Comparison of ENCODE assay signal across 1 cellular context in the genomic region with DNA sequence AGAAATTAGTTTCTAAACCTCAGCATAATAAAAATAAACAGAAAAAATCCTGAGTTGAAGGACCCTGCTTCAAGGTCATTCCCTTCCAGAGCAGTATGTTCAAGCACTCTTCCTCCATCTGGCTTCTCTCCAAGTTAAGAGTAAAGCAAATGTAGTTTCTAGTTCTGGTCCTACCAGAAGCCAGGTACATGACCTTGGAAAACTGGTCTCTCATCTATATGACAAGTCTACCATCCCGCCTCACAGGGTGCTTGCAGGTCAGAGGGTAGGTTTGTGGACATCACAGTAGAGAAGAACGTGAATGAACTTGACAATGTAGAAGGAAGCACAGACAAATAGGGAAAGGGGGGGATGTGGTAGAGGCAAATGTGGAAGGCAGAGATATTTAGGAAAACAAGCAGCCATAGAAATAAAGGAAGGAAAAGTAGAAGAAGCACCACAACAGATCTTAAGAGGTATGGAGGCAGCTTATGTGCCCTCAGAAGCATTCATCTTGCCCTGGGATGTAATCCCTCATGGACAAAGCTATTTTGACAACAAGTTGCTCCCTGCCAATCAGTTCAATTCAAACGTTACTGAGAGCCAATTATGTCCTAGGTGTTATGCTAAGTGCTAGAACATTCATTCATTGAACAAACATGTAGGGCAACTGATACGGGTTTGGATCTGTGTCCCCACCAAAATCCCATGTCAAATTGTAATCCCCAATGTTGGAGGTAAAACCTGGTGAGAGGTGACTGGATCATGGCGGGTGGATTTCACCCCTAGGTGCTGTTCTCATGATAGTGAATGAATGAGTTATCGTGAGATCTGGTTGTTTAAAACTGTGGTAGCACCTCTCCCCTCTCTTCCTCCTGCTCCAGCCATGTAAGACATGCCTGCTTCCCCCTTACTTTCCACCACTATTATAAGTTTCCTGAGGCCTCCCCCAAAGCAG.
TF ChIP-seq lines count a peak whose summit lies in the region.

No MANE protein-coding gene starts in this region.

TF ChIP-seq in HepG2, 621 proteins besides CTCF, POLR2A, EP300 and RAD21 (continued from another document and continues in another):
- TF ChIP-seq, protein P1, sequence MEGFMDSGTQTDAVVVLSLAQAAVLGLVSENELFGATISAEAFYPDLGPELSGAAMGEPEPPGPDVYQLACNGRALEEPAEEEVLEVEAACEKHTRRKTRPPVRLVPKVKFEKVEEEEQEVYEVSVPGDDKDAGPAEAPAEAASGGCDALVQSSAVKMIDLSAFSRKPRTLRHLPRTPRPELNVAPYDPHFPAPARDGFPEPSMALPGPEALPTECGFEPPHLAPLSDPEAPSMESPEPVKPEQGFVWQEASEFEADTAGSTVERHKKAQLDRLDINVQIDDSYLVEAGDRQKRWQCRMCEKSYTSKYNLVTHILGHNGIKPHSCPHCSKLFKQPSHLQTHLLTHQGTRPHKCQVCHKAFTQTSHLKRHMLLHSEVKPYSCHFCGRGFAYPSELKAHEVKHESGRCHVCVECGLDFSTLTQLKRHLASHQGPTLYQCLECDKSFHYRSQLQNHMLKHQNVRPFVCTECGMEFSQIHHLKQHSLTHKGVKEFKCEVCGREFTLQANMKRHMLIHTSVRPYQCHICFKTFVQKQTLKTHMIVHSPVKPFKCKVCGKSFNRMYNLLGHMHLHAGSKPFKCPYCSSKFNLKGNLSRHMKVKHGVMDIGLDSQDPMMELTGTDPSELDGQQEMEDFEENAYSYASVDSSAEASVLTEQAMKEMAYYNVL (CRISPR knock-in tag; IDR thresholded peaks at IDR 0.05; ENCODE audit: borderline replicate concordance), result no peak
- TF ChIP-seq CEBPB (IDR thresholded peaks at IDR 0.05; ENCODE audit: borderline replicate concordance, low read depth, low read length) (no peak), SOX13 (IDR thresholded peaks at IDR 0.05) (no peak), SOX13 (CRISPR knock-in tag; conservative IDR thresholded peaks at IDR 0.05 in 1 of 2, IDR thresholded peaks at IDR 0.05 in 1 of 2) (peak in 1 of 2 experiments; percentile 39; a peak in 1 of 4 replicates), ZNF317 (CRISPR knock-in tag; IDR thresholded peaks at IDR 0.05) (no peak), U2AF1 (optimal IDR thresholded peaks at IDR 0.05; ENCODE audit: low read depth, low read length) (no peak), KLF16 (CRISPR knock-in tag; IDR thresholded peaks at IDR 0.05) (0 out of 4 replicates have a peak, but pooled peaks of 1 of the 2 experiments have one; percentile 30), KDM5A (IDR thresholded peaks at IDR 0.05; ENCODE audit: borderline replicate concordance, low read length) (no peak), NR2F6 (IDR thresholded peaks at IDR 0.05) (peak; percentile 55), NR2F6 (CRISPR knock-in tag; IDR thresholded peaks at IDR 0.05) (peak; percentile 51), ZNF343 (CRISPR knock-in tag; IDR thresholded peaks at IDR 0.05) (no peak), FOSL2 (CRISPR knock-in tag; IDR thresholded peaks at IDR 0.05) (peak; percentile 31; the same call in 1 of the 2 replicates), NRL (CRISPR knock-in tag; IDR thresholded peaks at IDR 0.05; ENCODE audit: borderline replicate concordance) (no peak), ZSCAN30 (CRISPR knock-in tag; IDR thresholded peaks at IDR 0.05) (no peak), NR1H2 (CRISPR knock-in tag; IDR thresholded peaks at IDR 0.05; ENCODE audit: borderline replicate concordance, low read depth) (no peak), DNMT3B (CRISPR knock-in tag; conservative IDR thresholded peaks at IDR 0.05) (no peak)
- TF ChIP-seq, protein P2, sequence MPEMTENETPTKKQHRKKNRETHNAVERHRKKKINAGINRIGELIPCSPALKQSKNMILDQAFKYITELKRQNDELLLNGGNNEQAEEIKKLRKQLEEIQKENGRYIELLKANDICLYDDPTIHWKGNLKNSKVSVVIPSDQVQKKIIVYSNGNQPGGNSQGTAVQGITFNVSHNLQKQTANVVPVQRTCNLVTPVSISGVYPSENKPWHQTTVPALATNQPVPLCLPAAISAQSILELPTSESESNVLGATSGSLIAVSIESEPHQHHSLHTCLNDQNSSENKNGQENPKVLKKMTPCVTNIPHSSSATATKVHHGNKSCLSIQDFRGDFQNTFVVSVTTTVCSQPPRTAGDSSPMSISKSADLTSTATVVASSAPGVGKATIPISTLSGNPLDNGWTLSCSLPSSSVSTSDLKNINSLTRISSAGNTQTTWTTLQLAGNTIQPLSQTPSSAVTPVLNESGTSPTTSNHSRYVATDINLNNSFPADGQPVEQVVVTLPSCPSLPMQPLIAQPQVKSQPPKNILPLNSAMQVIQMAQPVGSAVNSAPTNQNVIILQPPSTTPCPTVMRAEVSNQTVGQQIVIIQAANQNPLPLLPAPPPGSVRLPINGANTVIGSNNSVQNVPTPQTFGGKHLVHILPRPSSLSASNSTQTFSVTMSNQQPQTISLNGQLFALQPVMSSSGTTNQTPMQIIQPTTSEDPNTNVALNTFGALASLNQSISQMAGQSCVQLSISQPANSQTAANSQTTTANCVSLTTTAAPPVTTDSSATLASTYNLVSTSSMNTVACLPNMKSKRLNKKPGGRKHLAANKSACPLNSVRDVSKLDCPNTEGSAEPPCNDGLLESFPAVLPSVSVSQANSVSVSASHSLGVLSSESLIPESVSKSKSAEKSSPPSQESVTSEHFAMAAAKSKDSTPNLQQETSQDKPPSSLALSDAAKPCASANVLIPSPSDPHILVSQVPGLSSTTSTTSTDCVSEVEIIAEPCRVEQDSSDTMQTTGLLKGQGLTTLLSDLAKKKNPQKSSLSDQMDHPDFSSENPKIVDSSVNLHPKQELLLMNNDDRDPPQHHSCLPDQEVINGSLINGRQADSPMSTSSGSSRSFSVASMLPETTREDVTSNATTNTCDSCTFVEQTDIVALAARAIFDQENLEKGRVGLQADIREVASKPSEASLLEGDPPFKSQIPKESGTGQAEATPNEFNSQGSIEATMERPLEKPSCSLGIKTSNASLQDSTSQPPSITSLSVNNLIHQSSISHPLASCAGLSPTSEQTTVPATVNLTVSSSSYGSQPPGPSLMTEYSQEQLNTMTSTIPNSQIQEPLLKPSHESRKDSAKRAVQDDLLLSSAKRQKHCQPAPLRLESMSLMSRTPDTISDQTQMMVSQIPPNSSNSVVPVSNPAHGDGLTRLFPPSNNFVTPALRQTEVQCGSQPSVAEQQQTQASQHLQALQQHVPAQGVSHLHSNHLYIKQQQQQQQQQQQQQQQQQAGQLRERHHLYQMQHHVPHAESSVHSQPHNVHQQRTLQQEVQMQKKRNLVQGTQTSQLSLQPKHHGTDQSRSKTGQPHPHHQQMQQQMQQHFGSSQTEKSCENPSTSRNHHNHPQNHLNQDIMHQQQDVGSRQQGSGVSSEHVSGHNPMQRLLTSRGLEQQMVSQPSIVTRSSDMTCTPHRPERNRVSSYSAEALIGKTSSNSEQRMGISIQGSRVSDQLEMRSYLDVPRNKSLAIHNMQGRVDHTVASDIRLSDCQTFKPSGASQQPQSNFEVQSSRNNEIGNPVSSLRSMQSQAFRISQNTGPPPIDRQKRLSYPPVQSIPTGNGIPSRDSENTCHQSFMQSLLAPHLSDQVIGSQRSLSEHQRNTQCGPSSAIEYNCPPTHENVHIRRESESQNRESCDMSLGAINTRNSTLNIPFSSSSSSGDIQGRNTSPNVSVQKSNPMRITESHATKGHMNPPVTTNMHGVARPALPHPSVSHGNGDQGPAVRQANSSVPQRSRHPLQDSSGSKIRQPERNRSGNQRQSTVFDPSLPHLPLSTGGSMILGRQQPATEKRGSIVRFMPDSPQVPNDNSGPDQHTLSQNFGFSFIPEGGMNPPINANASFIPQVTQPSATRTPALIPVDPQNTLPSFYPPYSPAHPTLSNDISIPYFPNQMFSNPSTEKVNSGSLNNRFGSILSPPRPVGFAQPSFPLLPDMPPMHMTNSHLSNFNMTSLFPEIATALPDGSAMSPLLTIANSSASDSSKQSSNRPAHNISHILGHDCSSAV (CRISPR knock-in tag; IDR thresholded peaks at IDR 0.05; ENCODE audit: borderline replicate concordance), result no peak
- TF ChIP-seq, protein P3, sequence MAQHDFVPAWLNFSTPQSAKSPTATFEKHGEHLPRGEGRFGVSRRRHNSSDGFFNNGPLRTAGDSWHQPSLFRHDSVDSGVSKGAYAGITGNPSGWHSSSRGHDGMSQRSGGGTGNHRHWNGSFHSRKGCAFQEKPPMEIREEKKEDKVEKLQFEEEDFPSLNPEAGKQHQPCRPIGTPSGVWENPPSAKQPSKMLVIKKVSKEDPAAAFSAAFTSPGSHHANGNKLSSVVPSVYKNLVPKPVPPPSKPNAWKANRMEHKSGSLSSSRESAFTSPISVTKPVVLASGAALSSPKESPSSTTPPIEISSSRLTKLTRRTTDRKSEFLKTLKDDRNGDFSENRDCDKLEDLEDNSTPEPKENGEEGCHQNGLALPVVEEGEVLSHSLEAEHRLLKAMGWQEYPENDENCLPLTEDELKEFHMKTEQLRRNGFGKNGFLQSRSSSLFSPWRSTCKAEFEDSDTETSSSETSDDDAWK (CRISPR knock-in tag; IDR thresholded peaks at IDR 0.05), result no peak
- TF ChIP-seq, protein P4, sequence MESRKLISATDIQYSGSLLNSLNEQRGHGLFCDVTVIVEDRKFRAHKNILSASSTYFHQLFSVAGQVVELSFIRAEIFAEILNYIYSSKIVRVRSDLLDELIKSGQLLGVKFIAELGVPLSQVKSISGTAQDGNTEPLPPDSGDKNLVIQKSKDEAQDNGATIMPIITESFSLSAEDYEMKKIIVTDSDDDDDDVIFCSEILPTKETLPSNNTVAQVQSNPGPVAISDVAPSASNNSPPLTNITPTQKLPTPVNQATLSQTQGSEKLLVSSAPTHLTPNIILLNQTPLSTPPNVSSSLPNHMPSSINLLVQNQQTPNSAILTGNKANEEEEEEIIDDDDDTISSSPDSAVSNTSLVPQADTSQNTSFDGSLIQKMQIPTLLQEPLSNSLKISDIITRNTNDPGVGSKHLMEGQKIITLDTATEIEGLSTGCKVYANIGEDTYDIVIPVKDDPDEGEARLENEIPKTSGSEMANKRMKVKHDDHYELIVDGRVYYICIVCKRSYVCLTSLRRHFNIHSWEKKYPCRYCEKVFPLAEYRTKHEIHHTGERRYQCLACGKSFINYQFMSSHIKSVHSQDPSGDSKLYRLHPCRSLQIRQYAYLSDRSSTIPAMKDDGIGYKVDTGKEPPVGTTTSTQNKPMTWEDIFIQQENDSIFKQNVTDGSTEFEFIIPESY (CRISPR knock-in tag; IDR thresholded peaks at IDR 0.05), result peak; percentile 77
- TF ChIP-seq, protein P5, sequence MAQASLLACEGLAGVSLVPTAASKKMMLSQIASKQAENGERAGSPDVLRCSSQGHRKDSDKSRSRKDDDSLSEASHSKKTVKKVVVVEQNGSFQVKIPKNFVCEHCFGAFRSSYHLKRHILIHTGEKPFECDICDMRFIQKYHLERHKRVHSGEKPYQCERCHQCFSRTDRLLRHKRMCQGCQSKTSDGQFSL (CRISPR knock-in tag; IDR thresholded peaks at IDR 0.05), result no peak
- TF ChIP-seq, protein P6, sequence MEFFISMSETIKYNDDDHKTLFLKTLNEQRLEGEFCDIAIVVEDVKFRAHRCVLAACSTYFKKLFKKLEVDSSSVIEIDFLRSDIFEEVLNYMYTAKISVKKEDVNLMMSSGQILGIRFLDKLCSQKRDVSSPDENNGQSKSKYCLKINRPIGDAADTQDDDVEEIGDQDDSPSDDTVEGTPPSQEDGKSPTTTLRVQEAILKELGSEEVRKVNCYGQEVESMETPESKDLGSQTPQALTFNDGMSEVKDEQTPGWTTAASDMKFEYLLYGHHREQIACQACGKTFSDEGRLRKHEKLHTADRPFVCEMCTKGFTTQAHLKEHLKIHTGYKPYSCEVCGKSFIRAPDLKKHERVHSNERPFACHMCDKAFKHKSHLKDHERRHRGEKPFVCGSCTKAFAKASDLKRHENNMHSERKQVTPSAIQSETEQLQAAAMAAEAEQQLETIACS (CRISPR knock-in tag; IDR thresholded peaks at IDR 0.05), result no peak
- TF ChIP-seq, protein P7, sequence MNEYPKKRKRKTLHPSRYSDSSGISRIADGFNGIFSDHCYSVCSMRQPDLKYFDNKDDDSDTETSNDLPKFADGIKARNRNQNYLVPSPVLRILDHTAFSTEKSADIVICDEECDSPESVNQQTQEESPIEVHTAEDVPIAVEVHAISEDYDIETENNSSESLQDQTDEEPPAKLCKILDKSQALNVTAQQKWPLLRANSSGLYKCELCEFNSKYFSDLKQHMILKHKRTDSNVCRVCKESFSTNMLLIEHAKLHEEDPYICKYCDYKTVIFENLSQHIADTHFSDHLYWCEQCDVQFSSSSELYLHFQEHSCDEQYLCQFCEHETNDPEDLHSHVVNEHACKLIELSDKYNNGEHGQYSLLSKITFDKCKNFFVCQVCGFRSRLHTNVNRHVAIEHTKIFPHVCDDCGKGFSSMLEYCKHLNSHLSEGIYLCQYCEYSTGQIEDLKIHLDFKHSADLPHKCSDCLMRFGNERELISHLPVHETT (CRISPR knock-in tag; conservative IDR thresholded peaks at IDR 0.05), result 0 out of 2 replicates have a peak, but pooled peaks have one; percentile 14
- TF ChIP-seq, protein P8, sequence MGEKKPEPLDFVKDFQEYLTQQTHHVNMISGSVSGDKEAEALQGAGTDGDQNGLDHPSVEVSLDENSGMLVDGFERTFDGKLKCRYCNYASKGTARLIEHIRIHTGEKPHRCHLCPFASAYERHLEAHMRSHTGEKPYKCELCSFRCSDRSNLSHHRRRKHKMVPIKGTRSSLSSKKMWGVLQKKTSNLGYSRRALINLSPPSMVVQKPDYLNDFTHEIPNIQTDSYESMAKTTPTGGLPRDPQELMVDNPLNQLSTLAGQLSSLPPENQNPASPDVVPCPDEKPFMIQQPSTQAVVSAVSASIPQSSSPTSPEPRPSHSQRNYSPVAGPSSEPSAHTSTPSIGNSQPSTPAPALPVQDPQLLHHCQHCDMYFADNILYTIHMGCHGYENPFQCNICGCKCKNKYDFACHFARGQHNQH (CRISPR knock-in tag; IDR thresholded peaks at IDR 0.05), result peak; percentile 18; the same call in 1 of the 2 replicates
- TF ChIP-seq, protein P9, sequence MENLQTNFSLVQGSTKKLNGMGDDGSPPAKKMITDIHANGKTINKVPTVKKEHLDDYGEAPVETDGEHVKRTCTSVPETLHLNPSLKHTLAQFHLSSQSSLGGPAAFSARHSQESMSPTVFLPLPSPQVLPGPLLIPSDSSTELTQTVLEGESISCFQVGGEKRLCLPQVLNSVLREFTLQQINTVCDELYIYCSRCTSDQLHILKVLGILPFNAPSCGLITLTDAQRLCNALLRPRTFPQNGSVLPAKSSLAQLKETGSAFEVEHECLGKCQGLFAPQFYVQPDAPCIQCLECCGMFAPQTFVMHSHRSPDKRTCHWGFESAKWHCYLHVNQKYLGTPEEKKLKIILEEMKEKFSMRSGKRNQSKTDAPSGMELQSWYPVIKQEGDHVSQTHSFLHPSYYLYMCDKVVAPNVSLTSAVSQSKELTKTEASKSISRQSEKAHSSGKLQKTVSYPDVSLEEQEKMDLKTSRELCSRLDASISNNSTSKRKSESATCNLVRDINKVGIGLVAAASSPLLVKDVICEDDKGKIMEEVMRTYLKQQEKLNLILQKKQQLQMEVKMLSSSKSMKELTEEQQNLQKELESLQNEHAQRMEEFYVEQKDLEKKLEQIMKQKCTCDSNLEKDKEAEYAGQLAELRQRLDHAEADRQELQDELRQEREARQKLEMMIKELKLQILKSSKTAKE (CRISPR knock-in tag; IDR thresholded peaks at IDR 0.05; ENCODE audit: borderline replicate concordance), result peak; percentile 67; the same call in 1 of the 2 replicates
- TF ChIP-seq, protein P10, sequence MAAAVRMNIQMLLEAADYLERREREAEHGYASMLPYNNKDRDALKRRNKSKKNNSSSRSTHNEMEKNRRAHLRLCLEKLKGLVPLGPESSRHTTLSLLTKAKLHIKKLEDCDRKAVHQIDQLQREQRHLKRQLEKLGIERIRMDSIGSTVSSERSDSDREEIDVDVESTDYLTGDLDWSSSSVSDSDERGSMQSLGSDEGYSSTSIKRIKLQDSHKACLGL (CRISPR knock-in tag; IDR thresholded peaks at IDR 0.05), result no peak
